Comparison of ENCODE assay signal across 16 cellular contexts in genomic region chr12:64480148-64480547, GRCh38. TPM values are rescaled to one million over a fixed set of nuclear protein-coding genes. Genes with fewer than 3 reads are reported as not detected.
DNase-seq lines count a peak whose midpoint lies in the region; ATAC-seq and TF ChIP-seq lines count a peak whose summit lies in the region.
"Had no signal": no experiment of that assay in that cellular context is flagged by ENCODE, and none has a peak within 500 bp of the region (broad histone marks: within the 10 kb centered on the region; RNA-seq: fewer than 3 reads in every experiment).

No MANE protein-coding gene starts in this region.

- no peak for TF ChIP-seq POLR2A in IMR-90 (IDR thresholded peaks at IDR 0.05; ENCODE audit: low read depth, low read length)
- no peak for TF ChIP-seq POLR2A in right lobe of liver (IDR thresholded peaks at IDR 0.05)

- no peak overlapping the region for H3K18ac ChIP-seq in IMR-90 (ENCODE audit: low read depth, low read length)

- no peak overlapping the region for H3K56ac ChIP-seq in IMR-90 (ENCODE audit: extremely low read depth, insufficient read depth, low read length)

- H3K9me2 ChIP-seq in SK-N-SH, result no peaks in the 10 kb centered on the region

- no peak for DNase-seq in SK-N-SH
- peak; percentile 24 for DNase-seq in IMR-90
- DNase-seq in fibroblast of lung (ENCODE audit: low read depth in 2 of 2), result peak; percentile 35
- no peak for DNase-seq in activated naive CD8-positive, alpha-beta T cell treated with anti-CD3 and anti-CD28 coated beads, Interleukin-2, amount 50 U/mL, for 24 hours
- DNase-seq in right lobe of liver, result no peak
- DNase-seq: C1 segment of cervical spinal cord, KBM-7, NCI-H1436 treated with DMSO at 0.1 percent for 48 hours, NCI-H2081, NCI-H510A, NCI-H774 had no signal

- dilution Hi-C loops in IMR-90 (cut with HindIII; ENCODE audit: low sequenced_read_pairs, unreplicated experiment), result no loop called here

- H4K20me1 ChIP-seq in SK-N-SH (ENCODE audit: insufficient read depth) (peaks cover 16% of the 10 kb centered on the region), IMR-90 (ENCODE audit: insufficient read depth, low read length) (0 out of 2 replicates have a peak, but pooled peaks cover 4% of the 10 kb centered on the region), fibroblast of lung (ENCODE audit: control insufficient read depth, extremely low read depth, insufficient read depth, low read length) (no peaks in the 10 kb centered on the region)

- no peak overlapping the region for H2BK120ac ChIP-seq in IMR-90 (ENCODE audit: low read depth, low read length)

- H3K9me3 Mint-ChIP-seq in activated naive CD8-positive, alpha-beta T cell treated with anti-CD3 and anti-CD28 coated beads, Interleukin-2, amount 50 U/mL, for 24 hours, result peaks cover 19% of the 10 kb centered on the region

- peaks cover 14 to 17% of the 10 kb centered on the region in 2 experiments; a peak in 3 of 4 replicates for H3K79me1 ChIP-seq in IMR-90 (ENCODE audit: low read depth in 1 of 2, low read length in 2 of 2)

- H3K27ac ChIP-seq in SK-N-SH (ENCODE audit: low read depth in 2 of 2, low read length in 1 of 2) (0 out of 4 replicates have a peak overlapping the region, but pooled peaks of 1 of the 2 experiments have one; percentile 7), IMR-90 (ENCODE audit: insufficient read depth, low read length) (no peak overlapping the region), fibroblast of lung (ENCODE audit: insufficient read depth, low read length) (no peak overlapping the region), right lobe of liver (no peak overlapping the region)
- H3K27ac ChIP-seq: 22Rv1, RWPE1 had no signal

- TF ChIP-seq EP300 in SK-N-SH (IDR thresholded peaks at IDR 0.05; ENCODE audit: borderline replicate concordance in 1 of 2, low read depth in 1 of 2, low read length in 1 of 2), result no peak

- H3K23ac ChIP-seq in IMR-90 (ENCODE audit: low read depth, low read length), result no peak overlapping the region

- POLR2A ChIA-PET in SK-N-SH (lab: Yijun Ruan, JAX) (no interaction called here), IMR-90 (lab: Charles Lee; ENCODE audit: unreplicated experiment) (no interaction called here)

- no peak overlapping the region for H2BK5ac ChIP-seq in IMR-90 (ENCODE audit: low read depth, low read length, poor library complexity, severe bottlenecking)

- H3K4me1 ChIP-seq in SK-N-SH (ENCODE audit: control insufficient read depth in 1 of 2, insufficient read depth in 2 of 2, low read depth in 1 of 2, low read length in 1 of 2) (peaks cover 3 to 14% of the 10 kb centered on the region in 2 experiments; a peak in 3 of 4 replicates), IMR-90 (ENCODE audit: control insufficient read depth, insufficient read depth, low read length) (no peaks in the 10 kb centered on the region), fibroblast of lung (ENCODE audit: control insufficient read depth, extremely low read depth, insufficient read depth, low read length) (no peaks in the 10 kb centered on the region), right lobe of liver (no peaks in the 10 kb centered on the region)

- H3F3A ChIP-seq in SK-N-SH (replicated peaks; ENCODE audit: insufficient read depth), result peaks cover 13% of the 10 kb centered on the region

- no peak overlapping the region for H3K9ac ChIP-seq in SK-N-SH
- no peak overlapping the region for H3K9ac ChIP-seq in IMR-90 (ENCODE audit: low read depth, low read length)
- H3K9ac ChIP-seq in fibroblast of lung (ENCODE audit: insufficient read depth, low read length), result no peak overlapping the region

- no peak overlapping the region for H3K4me2 ChIP-seq in SK-N-SH
- no peak overlapping the region for H3K4me2 ChIP-seq in IMR-90 (ENCODE audit: low read depth, low read length)
- H3K4me2 ChIP-seq in fibroblast of lung (ENCODE audit: extremely low read depth, insufficient read depth, low read length), result no peak overlapping the region

- H3K4me1 Mint-ChIP-seq in activated naive CD8-positive, alpha-beta T cell treated with anti-CD3 and anti-CD28 coated beads, Interleukin-2, amount 50 U/mL, for 24 hours, result no peaks in the 10 kb centered on the region

- H3K9me3 ChIP-seq in SK-N-SH (peaks cover 6% of the 10 kb centered on the region; the same call in 1 of the 2 replicates), IMR-90 (ENCODE audit: control insufficient read depth, insufficient read depth, low read length) (peaks cover 3% of the 10 kb centered on the region; the same call in 1 of the 2 replicates), fibroblast of lung (ENCODE audit: control insufficient read depth, insufficient read depth, low read depth, low read length) (no peaks in the 10 kb centered on the region), right lobe of liver (peaks cover 0 to 2% (median 0%) of the 10 kb centered on the region in 4 donors)

- intact Hi-C loops in IMR-90 (cut with micrococcal nuclease), result no loop called here
- intact Hi-C loops in right lobe of liver (cut with DNase I), result no loop called here

- no peak overlapping the region for H4K91ac ChIP-seq in IMR-90 (ENCODE audit: insufficient read depth, low read depth, low read length)

- 50% methylated on average over 1 of the region's 1 CpG for WGBS in SK-N-SH (ENCODE audit: low lambda C conversion rate)
- no CpG with 5 or more reads among the region's 1 CpG for WGBS in IMR-90 (ENCODE audit: extremely low coverage in 2 of 2, insufficient read length in 1 of 2), 2 experiments
- 83% methylated on average over 1 of the region's 1 CpG for WGBS in right lobe of liver (ENCODE audit: insufficient coverage, low coverage, low lambda C conversion rate, missing lambda C conversion rate)

- no peak overlapping the region for H2AK9ac ChIP-seq in IMR-90 (replicated peaks; ENCODE audit: low read depth, low read length, poor library complexity)

- no peak overlapping the region for H3K4ac ChIP-seq in IMR-90 (ENCODE audit: low read depth, low read length)

- H3K36me3 ChIP-seq in SK-N-SH (replicated peaks in 1 of 2; ENCODE audit: control insufficient read depth in 1 of 2, insufficient read depth in 2 of 2, low read length in 1 of 2) (peaks cover 58 to 88% of the 10 kb centered on the region in 2 experiments), IMR-90 (ENCODE audit: control insufficient read depth, insufficient read depth, low read length) (peaks cover 16% of the 10 kb centered on the region), fibroblast of lung (ENCODE audit: control insufficient read depth, insufficient read depth, low read length) (peaks cover 9% of the 10 kb centered on the region), right lobe of liver (peaks cover 0 to 34% (median 8%) of the 10 kb centered on the region in 4 donors)

- H3K14ac ChIP-seq in IMR-90 (replicated peaks; ENCODE audit: low read depth, low read length), result no peak overlapping the region

- no peaks in the 10 kb centered on the region for H3K9me1 ChIP-seq in IMR-90 (ENCODE audit: insufficient read depth, low read length)

- H3K4me3 Mint-ChIP-seq in activated naive CD8-positive, alpha-beta T cell treated with anti-CD3 and anti-CD28 coated beads, Interleukin-2, amount 50 U/mL, for 24 hours, result no peak overlapping the region

- CTCF ChIA-PET in SK-N-SH (lab: Yijun Ruan, JAX), result interaction anchor here (1.1 kb wide), 1 partner anchor 70 kb away, joined by 3 read pairs; no protein-coding TSS in a partner anchor
- CTCF ChIA-PET in IMR-90 (lab: Yijun Ruan, JAX), result no interaction called here

- no peak overlapping the region for H3K27ac Mint-ChIP-seq in activated naive CD8-positive, alpha-beta T cell treated with anti-CD3 and anti-CD28 coated beads, Interleukin-2, amount 50 U/mL, for 24 hours

- ATAC-seq in SK-N-SH treated with all-trans-retinoic acid at 6 μM for 48 hours (no peak), IMR-90 (ENCODE audit: low read depth) (no peak), GM18517 (IDR thresholded peaks at IDR 0.05; ENCODE audit: unreplicated experiment) (no peak), right lobe of liver (no peak), GM21360 (IDR thresholded peaks at IDR 0.05; ENCODE audit: unreplicated experiment) (no peak)
- ATAC-seq in activated naive CD8-positive, alpha-beta T cell treated with anti-CD3 and anti-CD28 coated beads, Interleukin-2, amount 50 U/mL, for 24 hours, result no peak

- H2AFZ ChIP-seq in SK-N-SH (ENCODE audit: low read depth) (no peak overlapping the region), IMR-90 (replicated peaks; ENCODE audit: low read length, poor library complexity) (no peak overlapping the region), fibroblast of lung (ENCODE audit: low read length) (no peak overlapping the region)

- in situ Hi-C loops in IMR-90 (cut with MboI; ENCODE audit: low sequenced_read_pairs), result no loop called here

- TF ChIP-seq RAD21 in SK-N-SH (IDR thresholded peaks at IDR 0.05; ENCODE audit: low read length), result no peak
- no peak for TF ChIP-seq RAD21 in IMR-90 (IDR thresholded peaks at IDR 0.05; ENCODE audit: low read length)

- H2BK15ac ChIP-seq in IMR-90 (ENCODE audit: low read depth, low read length), result no peak overlapping the region

- no peaks in the 10 kb centered on the region for H3K27me3 ChIP-seq in SK-N-SH (ENCODE audit: insufficient read depth)
- no peaks in the 10 kb centered on the region for H3K27me3 ChIP-seq in IMR-90 (ENCODE audit: control insufficient read depth, insufficient read depth, low read length)
- no peaks in the 10 kb centered on the region for H3K27me3 ChIP-seq in fibroblast of lung (ENCODE audit: control insufficient read depth, insufficient read depth, low read length)
- H3K27me3 ChIP-seq in right lobe of liver, result no peaks in the 10 kb centered on the region

- no TSS peak for BruUV-seq in IMR-90 (replicated peaks; lab: Mats Ljungman, UMichigan)

- peaks cover 44% of the 10 kb centered on the region for H3K36me3 Mint-ChIP-seq in activated naive CD8-positive, alpha-beta T cell treated with anti-CD3 and anti-CD28 coated beads, Interleukin-2, amount 50 U/mL, for 24 hours (ENCODE audit: low read depth)

- no peaks in the 10 kb centered on the region for H3K27me3 Mint-ChIP-seq in activated naive CD8-positive, alpha-beta T cell treated with anti-CD3 and anti-CD28 coated beads, Interleukin-2, amount 50 U/mL, for 24 hours

- no peak overlapping the region for H2AK5ac ChIP-seq in IMR-90 (ENCODE audit: low read depth, low read length)

- H3K79me2 ChIP-seq in SK-N-SH (ENCODE audit: insufficient read depth), result peaks cover 58% of the 10 kb centered on the region; the same call in 1 of the 2 replicates
- peaks cover 8% of the 10 kb centered on the region for H3K79me2 ChIP-seq in fibroblast of lung (ENCODE audit: control insufficient read depth, insufficient read depth, low read length)

- TF ChIP-seq CTCF in SK-N-SH (IDR thresholded peaks at IDR 0.05) (no peak), IMR-90 (conservative IDR thresholded peaks at IDR 0.05; ENCODE audit: low read depth, low read length) (no peak), fibroblast of lung (conservative IDR thresholded peaks at IDR 0.05 in 1 of 2, IDR thresholded peaks at IDR 0.05 in 1 of 2; ENCODE audit: low read depth in 1 of 2, low read length in 2 of 2) (no peak), right lobe of liver (IDR thresholded peaks at IDR 0.05) (no peak)

- no peak overlapping the region for H3K4me3 ChIP-seq in SK-N-SH (ENCODE audit: low read depth in 2 of 2, low read length in 1 of 2)
- H3K4me3 ChIP-seq in IMR-90 (ENCODE audit: insufficient read depth, low read depth, low read length), result no peak overlapping the region
- H3K4me3 ChIP-seq in fibroblast of lung (replicated peaks in 1 of 4; ENCODE audit: control extremely low read depth in 1 of 4, insufficient read depth in 1 of 4, low read depth in 3 of 4, low read length in 4 of 4), result no peak overlapping the region
- H3K4me3 ChIP-seq in right lobe of liver, result no peak overlapping the region

- no peak overlapping the region for H4K8ac ChIP-seq in IMR-90 (ENCODE audit: low read depth in 2 of 2, low read length in 2 of 2)

- no peak overlapping the region for H4K5ac ChIP-seq in IMR-90 (ENCODE audit: low read depth, low read length)

- no peak overlapping the region for H2BK20ac ChIP-seq in IMR-90 (ENCODE audit: low read depth, low read length)

RNA-seq across cellular contexts. Expression of gene TBK1, which starts 28.2 kb away (rescaled TPM):
- polyA plus RNA-seq in SK-N-SH (2012; rRNA removed) (8.2 and 11.5 TPM in 2 replicates), IMR-90 (2012; rRNA removed) (7.8 and 11.6 TPM in 2 replicates), fibroblast of lung (20.0 and 26.5 TPM in 2 replicates)
- polyA plus RNA-seq in SK-N-SH (2012; cell fraction: cytosol; rRNA removed), result 13.4 and 16.7 TPM in 2 replicates
- 5.0 and 14.9 TPM in 2 replicates for polyA plus RNA-seq in SK-N-SH (2012; cell fraction: nucleus; rRNA removed)
- total RNA-seq in IMR-90 (2012; rRNA removed) (9.9 and 25.3 TPM in 2 replicates), fibroblast of lung (35.4 and 42.9 TPM in 2 replicates), right lobe of liver (10 to 100 TPM in 5 of 6 experiments, 1 to 10 TPM in 1; 9.0 to 21.8 (median 14.0) TPM)
- polyA plus RNA-seq in IMR-90 (2012; cell fraction: cytosol; rRNA removed), result 0.49 and 0.65 TPM in 2 replicates
- polyA plus RNA-seq in IMR-90 (2012; cell fraction: nucleus; rRNA removed; ENCODE audit: low replicate concordance), result 0.85 and 11.8 TPM in 2 replicates
- polyA plus RNA-seq in fibroblast of lung (2012), result 14.2 and 17.8 TPM in 2 replicates
- 0.27 and 0.74 TPM in 2 replicates for polyA minus RNA-seq in fibroblast of lung (ENCODE audit: low replicate concordance)

Comparison
In these comparisons a context has a peak if more than half of its experiments do, and no peak if none do; other contexts are left out.
1. DNase-seq: peak in IMR-90 (single experiment) and fibroblast of lung (2 of 2); none in SK-N-SH (single experiment), activated naive CD8-positive, alpha-beta T cell treated with anti-CD3 and anti-CD28 coated beads, Interleukin-2, amount 50 U/mL, for 24 hours (single experiment) and right lobe of liver (0 of 3).